14 cellular contexts compared by ENCODE assay signal in genomic region chr21:45460611-45461368, GRCh38. TPM values are rescaled to one million over a fixed set of nuclear protein-coding genes. Genes with fewer than 3 reads are reported as not detected.
DNase-seq lines count a peak whose midpoint lies in the region; ATAC-seq, FAIRE-seq and TF ChIP-seq lines count a peak whose summit lies in the region.
"Had no signal": no experiment of that assay in that cellular context is flagged by ENCODE, and none has a peak within 500 bp of the region (broad histone marks: within the 10 kb centered on the region; RNA-seq: fewer than 3 reads in every experiment).

No MANE protein-coding gene starts in this region.

- intact Hi-C loops in PC-3 (cut with micrococcal nuclease) = no loop called here

- POLR2A ChIA-PET in PC-3 (lab: Charles Lee; ENCODE audit: unreplicated experiment) = no interaction called here
- POLR2A ChIA-PET in H1 (lab: Charles Lee; ENCODE audit: partially characterized antibody) = no interaction called here

- TF ChIP-seq RAD21 in H1 (IDR thresholded peaks at IDR 0.05 in 1 of 2, conservative IDR thresholded peaks at IDR 0.05 in 1 of 2; ENCODE audit: low read depth in 2 of 2, low read length in 2 of 2) = no peak

- no peak overlapping the region for H3K9ac ChIP-seq in BLaER1 treated with 17β-estradiol and CSF1 and Interleukin-3, amounts not matched to agents 10 nM and 100 nM
- H3K9ac ChIP-seq in PC-3 (ENCODE audit: low read length) = peak overlapping the region; percentile 8; the same call in 1 of the 2 replicates
- H3K9ac ChIP-seq in H1 (replicated peaks in 1 of 4; ENCODE audit: extremely low read depth in 1 of 4, low read depth in 3 of 4, low read length in 3 of 4) = no peak overlapping the region

- H2BK20ac ChIP-seq in H1 (ENCODE audit: low read length) = no peak overlapping the region

- no peaks in the 10 kb centered on the region for H3K36me3 ChIP-seq in BLaER1 treated with 17β-estradiol and CSF1 and Interleukin-3, amounts not matched to agents 10 nM and 100 nM
- H3K36me3 ChIP-seq in PC-3 (ENCODE audit: low read depth, low read length) (0 out of 2 replicates have a peak, but pooled peaks cover 5% of the 10 kb centered on the region), H1 (ENCODE audit: control insufficient read depth in 2 of 4, insufficient read depth in 4 of 4, low read length in 3 of 4) (peaks cover 0 to 14% (median 0%) of the 10 kb centered on the region in 4 experiments; a peak in 4 of 8 replicates)

- TF ChIP-seq CTCF in PC-3 (conservative IDR thresholded peaks at IDR 0.05; ENCODE audit: low read depth, low read length) = no peak
- TF ChIP-seq CTCF in H1 (IDR thresholded peaks at IDR 0.05; ENCODE audit: control extremely low read depth in 1 of 3, insufficient read depth in 1 of 3, low read depth in 1 of 3, low read length in 3 of 3) = no peak
- no peak for TF ChIP-seq CTCF in omental fat pad (IDR thresholded peaks at IDR 0.05)

- H3K9me3 ChIP-seq in BLaER1 treated with 17β-estradiol and CSF1 and Interleukin-3, amounts not matched to agents 10 nM and 100 nM (replicated peaks in 1 of 11) = peaks cover 0 to 19% (median 6%) of the 10 kb centered on the region in 11 experiments; a peak in 12 of 22 replicates
- H3K9me3 ChIP-seq in PC-3 (ENCODE audit: low read length) (no peaks in the 10 kb centered on the region), H1 (ENCODE audit: insufficient read depth in 2 of 2, low read depth in 1 of 2, low read length in 1 of 2) (no peaks in the 10 kb centered on the region; a peak in 2 of 4 replicates)

- peak; percentile 79 for DNase-seq in PC-3
- DNase-seq in H1 (ENCODE audit: low read depth in 1 of 2, low spot score in 2 of 2) = no peak
- no peak for DNase-seq in omental fat pad (ENCODE audit: low spot score)
- DNase-seq in SIG-M5 (lab: John Stamatoyannopoulos, UW) = no peak
- DNase-seq in mesenteric fat pad (ENCODE audit: low spot score) = no peak
- DNase-seq in iPS-NIHi11 (ENCODE audit: low spot score) = no peak
- DNase-seq in GDM1 (lab: John Stamatoyannopoulos, UW) = no peak
- DNase-seq: activated B cell treated with CpG ODN at 0.5 μM for 24 hours, DMS 273 treated with DMSO at 0.1 percent for 48 hours, hippocampal formation had no signal

- H3F3A ChIP-seq in PC-3 (ENCODE audit: low read length, unreplicated experiment) = no peaks in the 10 kb centered on the region

- H3K23me2 ChIP-seq in H1 (ENCODE audit: low read depth, low read length) = no peaks in the 10 kb centered on the region

- H4K20me1 ChIP-seq in BLaER1 treated with 17β-estradiol and CSF1 and Interleukin-3, amounts not matched to agents 10 nM and 100 nM = peaks cover 0 to 11% (median 0%) of the 10 kb centered on the region in 11 experiments; a peak in 2 of 22 replicates
- H4K20me1 ChIP-seq in PC-3 (ENCODE audit: low read length) (no peaks in the 10 kb centered on the region), H1 (replicated peaks in 1 of 2; ENCODE audit: control insufficient read depth in 1 of 2, insufficient read depth in 2 of 2, low read length in 2 of 2) (peaks cover 8 to 22% of the 10 kb centered on the region in 2 experiments)

- no peak overlapping the region for H2BK15ac ChIP-seq in H1 (ENCODE audit: low read length)

- peak; percentile 79 for ATAC-seq in PC-3
- ATAC-seq in omental fat pad (ENCODE audit: low FRiP score) = peak; percentile 29
- ATAC-seq: activated T-helper 17 cell treated with anti-CD3 and anti-CD28 coated beads, Interleukin-2, amount 50 U/mL, for 72 hours had no signal

- FAIRE-seq in H1 (lab: Jason Lieb, UNC) = no peak
- FAIRE-seq: colon, GM18507 had no signal

- H3K56ac ChIP-seq in H1 (replicated peaks; ENCODE audit: insufficient read length, low read depth, low read length) = no peak overlapping the region

- no peak for TF ChIP-seq POLR2A in H1 (IDR thresholded peaks at IDR 0.05; ENCODE audit: control extremely low read depth in 1 of 2, low read depth in 2 of 2, low read length in 2 of 2)

- H3K79me1 ChIP-seq in H1 (ENCODE audit: low read depth, low read length) = peaks cover 5% of the 10 kb centered on the region

- H3K23ac ChIP-seq in H1 (ENCODE audit: insufficient read length) = no peak overlapping the region

- BruUV-seq in PC-3 (replicated peaks; lab: Mats Ljungman, UMichigan) = no TSS peak

- H3K4me1 ChIP-seq in BLaER1 treated with 17β-estradiol and CSF1 and Interleukin-3, amounts not matched to agents 10 nM and 100 nM = peaks cover 6 to 89% (median 74%) of the 10 kb centered on the region in 10 experiments; a peak in 18 of 20 replicates
- H3K4me1 ChIP-seq in PC-3 (ENCODE audit: insufficient read depth, low read length) (peaks cover 12% of the 10 kb centered on the region), H1 (replicated peaks in 1 of 4; ENCODE audit: control insufficient read depth in 3 of 4, insufficient read depth in 4 of 4, low read length in 3 of 4) (no peaks in the 10 kb centered on the region)

- H2AK5ac ChIP-seq in H1 (ENCODE audit: low read depth, low read length) = no peak overlapping the region

- TF ChIP-seq EP300 in H1 (IDR thresholded peaks at IDR 0.05; ENCODE audit: borderline replicate concordance in 1 of 2, low read depth in 2 of 2, low read length in 2 of 2) = no peak

- H4K91ac ChIP-seq in H1 (replicated peaks; ENCODE audit: insufficient read length, low read length) = no peak overlapping the region

- H3K14ac ChIP-seq in H1 (ENCODE audit: insufficient read length) = no peak overlapping the region

- H3K9me2 ChIP-seq in PC-3 (replicated peaks; ENCODE audit: low read length) = no peaks in the 10 kb centered on the region

- H3K79me2 ChIP-seq in PC-3 (ENCODE audit: low read length) = no peaks in the 10 kb centered on the region
- H3K79me2 ChIP-seq in H1 (ENCODE audit: control insufficient read depth in 1 of 2, insufficient read depth in 2 of 2, low read length in 2 of 2) = peaks cover 0 to 78% of the 10 kb centered on the region in 2 experiments; a peak in 2 of 4 replicates

- no peak overlapping the region for H2AFZ ChIP-seq in PC-3 (ENCODE audit: low read length)
- no peak overlapping the region for H2AFZ ChIP-seq in H1 (ENCODE audit: low read length)

- no peak overlapping the region for H3K18ac ChIP-seq in H1 (ENCODE audit: extremely low read depth, low read length)

- H3K27me3 ChIP-seq in BLaER1 treated with 17β-estradiol and CSF1 and Interleukin-3, amounts not matched to agents 10 nM and 100 nM = no peaks in the 10 kb centered on the region; a peak in 1 of 22 replicates
- no peaks in the 10 kb centered on the region for H3K27me3 ChIP-seq in PC-3 (ENCODE audit: low read length)
- H3K27me3 ChIP-seq in H1 (replicated peaks in 1 of 4; ENCODE audit: control insufficient read depth in 3 of 4, extremely low read depth in 1 of 4, insufficient read depth in 3 of 4, low read length in 3 of 4) = no peaks in the 10 kb centered on the region

- H3K4me2 ChIP-seq in BLaER1 treated with 17β-estradiol and CSF1 and Interleukin-3, amounts not matched to agents 10 nM and 100 nM = peak overlapping the region in 8 of 11 experiments; percentile 15 to 84 (median 48); a peak in 16 of 22 replicates
- H3K4me2 ChIP-seq in PC-3 (ENCODE audit: low read length) (peak overlapping the region; percentile 13; the same call in 1 of the 2 replicates), H1 (ENCODE audit: insufficient read depth in 1 of 2, low read depth in 2 of 2, low read length in 2 of 2) (no peak overlapping the region)

- WGBS in H1 (ENCODE audit: extremely low coverage in 1 of 2, insufficient coverage in 1 of 2, insufficient read length in 1 of 2, insufficient replicate concordance in 2 of 2, low coverage in 1 of 2, low lambda C conversion rate in 2 of 2, missing lambda C conversion rate in 1 of 2), 2 experiments = 90% methylated on average over 9 of the region's 9 CpGs; no CpG with 5 or more reads in 1 of the 2 experiments

- no peak overlapping the region for H2BK5ac ChIP-seq in H1 (ENCODE audit: low read depth, low read length)

- H3K4me3 ChIP-seq in BLaER1 treated with 17β-estradiol and CSF1 and Interleukin-3, amounts not matched to agents 10 nM and 100 nM = no peak overlapping the region
- H3K4me3 ChIP-seq in PC-3 (ENCODE audit: low read length) (no peak overlapping the region), H1 (ENCODE audit: extremely low read depth in 1 of 4, insufficient read depth in 2 of 4, low read depth in 3 of 4, low read length in 4 of 4) (no peak overlapping the region)

- no peak overlapping the region for H4K8ac ChIP-seq in H1 (ENCODE audit: extremely low read depth, insufficient read depth, low read length)

- CTCF ChIA-PET in PC-3 (lab: Charles Lee) = no interaction called here
- CTCF ChIA-PET in H1 (lab: Charles Lee; ENCODE audit: partially characterized antibody) = interaction anchor here (1.1 to 2.1 kb wide), 5 partner anchors 10 to 324 kb away, joined by 3 to 6 read pairs (median 3); no protein-coding TSS in a partner anchor

- H3K27ac ChIP-seq in BLaER1 treated with 17β-estradiol and CSF1 and Interleukin-3, amounts not matched to agents 10 nM and 100 nM = peak overlapping the region in 1 of 11 experiments; percentile 27; a peak in 2 of 22 replicates
- H3K27ac ChIP-seq in PC-3 (ENCODE audit: low read length) (peak overlapping the region; percentile 55), H1 (ENCODE audit: low read depth, low read length) (no peak overlapping the region)

- no peak overlapping the region for H2BK120ac ChIP-seq in H1 (replicated peaks; ENCODE audit: low read depth, low read length)

- H2BK12ac ChIP-seq in H1 (ENCODE audit: low read depth, low read length) = no peak overlapping the region

- no peak overlapping the region for H3K4ac ChIP-seq in H1 (replicated peaks; ENCODE audit: insufficient read length, low read depth, low read length)

- no peak overlapping the region for H4K5ac ChIP-seq in H1 (ENCODE audit: insufficient read length, low read depth, low read length)

TF ChIP-seq in H1, 55 proteins besides CTCF, POLR2A, EP300 and RAD21:
- TF ChIP-seq BACH1 (IDR thresholded peaks at IDR 0.05; ENCODE audit: low read length) (peak; percentile 63), MAFK (IDR thresholded peaks at IDR 0.05; ENCODE audit: low read depth, low read length) (0 out of 2 replicates have a peak, but pooled peaks have one; percentile 23), SIN3A (conservative IDR thresholded peaks at IDR 0.05 in 1 of 2, IDR thresholded peaks at IDR 0.05 in 1 of 2; ENCODE audit: low read depth in 1 of 2, low read length in 2 of 2) (no peak)
TF ChIP-seq in H1: peak in this region for 2.

RNA-seq across cellular contexts. Expression of gene COL18A1, which starts 55.8 kb away (rescaled TPM):
- total RNA-seq in PC-3 (2014; rRNA removed) (77.0 and 85.5 TPM in 2 replicates), omental fat pad (100 to 1,000 TPM in 2 of 4 donors, 10 to 100 TPM in 2; 64.7 to 110 (median 98.9) TPM), mesenteric fat pad (79.8 TPM)
- total RNA-seq in H1 (2021; fragmentation: NEBNext Ultra II Directional; extraction: Animal tissue kit (Norgen Biotek cat#: 25700)) = 201 and 205 TPM in 2 replicates
- 145 and 239 TPM in 2 replicates for polyA plus RNA-seq in H1 (2011; rRNA removed)
- polyA plus RNA-seq in H1 (2011; cell fraction: cytosol; rRNA removed) = 167 TPM
- polyA plus RNA-seq in H1 (2011; cell fraction: nucleus; rRNA removed) = 627 TPM
- polyA plus RNA-seq in H1 (2012, experiment 1 of 2) = 80.5 to 132 TPM (median 130 TPM) in 4 replicates
- 88.9 TPM for polyA plus RNA-seq in H1 (2012, experiment 2 of 2)
- polyA plus RNA-seq in H1 (2013, experiment 1 of 2) = 269 TPM
- polyA plus RNA-seq in H1 (2013, experiment 2 of 2) = 226 TPM
- 30.9 and 31.7 TPM in 2 replicates for polyA minus RNA-seq in H1 (2011; rRNA and poly(A)+ RNA removed)
- polyA minus RNA-seq in H1 (2011; cell fraction: cytosol; rRNA and poly(A)+ RNA removed) = 90.3 TPM
- polyA minus RNA-seq in H1 (2011; cell fraction: nucleus; rRNA and poly(A)+ RNA removed) = 88.2 TPM

Comparison
In these comparisons a context has a peak if more than half of its experiments do, and no peak if none do; other contexts are left out.
1. H3K4me2 ChIP-seq: peak in BLaER1 treated with 17β-estradiol and CSF1 and Interleukin-3, amounts not matched to agents 10 nM and 100 nM (8 of 11) and PC-3 (single experiment); none in H1 (0 of 2).